23 cellular contexts compared by ENCODE assay signal in genomic region chr2:86082768-86083167, GRCh38.
"Had no signal": no experiment of that assay in that cellular context is flagged by ENCODE, and none has a peak within 500 bp of the region (broad histone marks: within the 10 kb centered on the region; RNA-seq: fewer than 3 reads in every experiment).

No MANE protein-coding gene starts in this region.

- H3K9me3 ChIP-seq: gastrocnemius medialis, heart right ventricle, left ventricle myocardium inferior, lower lobe of right lung, prostate gland, right lobe of liver, spleen, stomach had no signal

- H3K4me3 ChIP-seq: gastrocnemius medialis, heart right ventricle, left ventricle myocardium inferior, lower lobe of right lung, prostate gland, right lobe of liver, spleen, stomach had no signal

- DNase-seq: erythroblast; gastrocnemius medialis; heart right ventricle; hypothalamus; islet precursor cell; left ventricle myocardium inferior; lower lobe of right lung; mesenchymal stem cell; midbrain; nephron progenitor cell; retina; right lobe of liver; spleen; stimulated activated CD4-positive, alpha-beta T cell treated with anti-CD3 and anti-CD28 coated beads, Interleukin-15, amount 100 ng/mL, for 24 hours; stimulated activated CD4-positive, alpha-beta T cell treated with anti-CD3 and anti-CD28 coated beads, Interleukin-1b, Interleukin-23, amount 100 ng/mL, for 48 hours; stimulated activated CD4-positive, alpha-beta T cell treated with anti-CD3 and anti-CD28 coated beads, Interleukin-4, amount 100 ng/mL, for 24 hours; stimulated activated naive CD4-positive, alpha-beta T cell; stomach; substantia nigra had no signal

- H3K4me3 Mint-ChIP-seq: dendritic cell treated with granulocyte-macrophage colony-stimulating factor and Interleukin-4, amounts not matched to agents 40 ng/mL and 50 ng/mL, for 4 days; nephron progenitor cell; type B pancreatic cell had no signal

- H3K27me3 ChIP-seq: gastrocnemius medialis, heart right ventricle, right lobe of liver, spleen, stomach had no signal

- H3K9me3 Mint-ChIP-seq: dendritic cell treated with granulocyte-macrophage colony-stimulating factor and Interleukin-4, amounts not matched to agents 40 ng/mL and 50 ng/mL, for 4 days; nephron progenitor cell; type B pancreatic cell had no signal

- H3K27ac ChIP-seq: gastrocnemius medialis, heart right ventricle, left ventricle myocardium inferior, lower lobe of right lung, parathyroid adenoma, prostate gland, right lobe of liver, spleen, stomach had no signal

- ATAC-seq: gastrocnemius medialis, heart right ventricle, lower lobe of right lung had no signal

- H3K4me1 ChIP-seq: prostate gland had no signal

- H3K4me1 Mint-ChIP-seq: nephron progenitor cell had no signal

- H3K27me3 Mint-ChIP-seq: dendritic cell treated with granulocyte-macrophage colony-stimulating factor and Interleukin-4, amounts not matched to agents 40 ng/mL and 50 ng/mL, for 4 days; type B pancreatic cell had no signal

- H3K27ac Mint-ChIP-seq: dendritic cell treated with granulocyte-macrophage colony-stimulating factor and Interleukin-4, amounts not matched to agents 40 ng/mL and 50 ng/mL, for 4 days; nephron progenitor cell; type B pancreatic cell had no signal
